In genomic region chr5:2017540-2018389, GRCh38 we compare ENCODE assay signal across 10 cellular contexts.
DNase-seq lines count a peak whose midpoint lies in the region; ATAC-seq and TF ChIP-seq lines count a peak whose summit lies in the region.
"Had no signal": no experiment of that assay in that cellular context is flagged by ENCODE, and none has a peak within 500 bp of the region (broad histone marks: within the 10 kb centered on the region; RNA-seq: fewer than 3 reads in every experiment).

No MANE protein-coding gene starts in this region.

- H3K36me3 Mint-ChIP-seq in stimulated activated memory B cell treated with anti-CD40 and anti-IgM and Interleukin-4, amounts not matched to agents 10 μg/mL and 1 μg/mL and 100 μg/mL, for 72 hours = no peaks in the 10 kb centered on the region
- H3K36me3 Mint-ChIP-seq: CD8-positive, alpha-beta memory T cell; T-cell had no signal

- H4K91ac ChIP-seq in trophoblast cell (ENCODE audit: low read depth, low read length) = no peak overlapping the region

- H3K9me3 Mint-ChIP-seq in stimulated activated memory B cell treated with anti-CD40 and anti-IgM and Interleukin-4, amounts not matched to agents 10 μg/mL and 1 μg/mL and 100 μg/mL, for 72 hours = no peaks in the 10 kb centered on the region
- H3K9me3 Mint-ChIP-seq: CD8-positive, alpha-beta memory T cell; T-cell had no signal

- H2BK5ac ChIP-seq in trophoblast cell (ENCODE audit: low read depth, low read length, poor library complexity) = no peak overlapping the region

- no peaks in the 10 kb centered on the region for H3K36me3 ChIP-seq in adrenal gland (replicated peaks in 1 of 2)
- H3K36me3 ChIP-seq in trophoblast cell (ENCODE audit: control insufficient read depth in 1 of 2, insufficient read depth in 2 of 2, low read length in 2 of 2) = no peaks in the 10 kb centered on the region

- H4K12ac ChIP-seq in trophoblast cell (ENCODE audit: low read depth, low read length) = no peak overlapping the region

- H3K4me2 ChIP-seq in trophoblast cell (ENCODE audit: low read length) = no peak overlapping the region

- H2BK12ac ChIP-seq in trophoblast cell (ENCODE audit: low read length) = no peak overlapping the region

- no peak for ATAC-seq in GM21526 (IDR thresholded peaks at IDR 0.05; ENCODE audit: low FRiP score, unreplicated experiment)
- no peak for ATAC-seq in stimulated activated memory B cell treated with anti-CD40 and anti-IgM and Interleukin-4, amounts not matched to agents 10 μg/mL and 1 μg/mL and 100 μg/mL, for 72 hours
- ATAC-seq: T-cell had no signal

- no peak overlapping the region for H2BK120ac ChIP-seq in trophoblast cell (ENCODE audit: insufficient read depth, low read length, poor library complexity)

- TF ChIP-seq CTCF in adrenal gland (IDR thresholded peaks at IDR 0.05) = peak in 4 of 6 experiments; percentile 20 to 35 (median 26)

- H3K23ac ChIP-seq in trophoblast cell (ENCODE audit: low read length) = no peak overlapping the region

- no peak overlapping the region for H2AK5ac ChIP-seq in trophoblast cell (ENCODE audit: low read length)

- no peaks in the 10 kb centered on the region for H3K4me1 ChIP-seq in adrenal gland (replicated peaks in 1 of 2)
- H3K4me1 ChIP-seq in trophoblast cell (ENCODE audit: control insufficient read depth in 1 of 2, insufficient read depth in 2 of 2, low read length in 2 of 2) = no peaks in the 10 kb centered on the region

- H3K9me3 ChIP-seq in adrenal gland (replicated peaks in 1 of 3) (no peaks in the 10 kb centered on the region), trophoblast cell (ENCODE audit: insufficient read depth, low read depth, low read length) (peaks cover 2% of the 10 kb centered on the region)

- H3K4me1 Mint-ChIP-seq in stimulated activated memory B cell treated with anti-CD40 and anti-IgM and Interleukin-4, amounts not matched to agents 10 μg/mL and 1 μg/mL and 100 μg/mL, for 72 hours = no peaks in the 10 kb centered on the region
- H3K4me1 Mint-ChIP-seq: CD8-positive, alpha-beta memory T cell; T-cell had no signal

- H3K27me3 ChIP-seq in adrenal gland (no peaks in the 10 kb centered on the region), trophoblast cell (ENCODE audit: insufficient read depth, low read length) (no peaks in the 10 kb centered on the region)

- no peaks in the 10 kb centered on the region for H3K79me2 ChIP-seq in trophoblast cell (ENCODE audit: control insufficient read depth, insufficient read depth, low read length, poor library complexity)

- intact Hi-C loops in adrenal gland (cut with DNase I) = no loop called here

- no peak overlapping the region for H3K27ac Mint-ChIP-seq in stimulated activated memory B cell treated with anti-CD40 and anti-IgM and Interleukin-4, amounts not matched to agents 10 μg/mL and 1 μg/mL and 100 μg/mL, for 72 hours
- H3K27ac Mint-ChIP-seq: CD8-positive, alpha-beta memory T cell; T-cell had no signal

- no peak overlapping the region for H3K14ac ChIP-seq in trophoblast cell (ENCODE audit: low read length)

- H3K4ac ChIP-seq in trophoblast cell (ENCODE audit: low read depth, low read length) = no peak overlapping the region

- H3K4me3 ChIP-seq in adrenal gland (no peak overlapping the region), trophoblast cell (ENCODE audit: low read depth, low read length) (no peak overlapping the region)

- no peak overlapping the region for H4K8ac ChIP-seq in trophoblast cell (ENCODE audit: low read depth, low read length)

- H3K4me3 Mint-ChIP-seq in stimulated activated memory B cell treated with anti-CD40 and anti-IgM and Interleukin-4, amounts not matched to agents 10 μg/mL and 1 μg/mL and 100 μg/mL, for 72 hours = no peak overlapping the region
- H3K4me3 Mint-ChIP-seq: CD8-positive, alpha-beta memory T cell; T-cell had no signal

- DNase-seq in NCI-H82 (lab: John Stamatoyannopoulos, UW) (peak; percentile 7), NCI-H82 treated with DMSO at 0.1 percent for 48 hours (lab: John Stamatoyannopoulos, UW; ENCODE audit: unreplicated experiment) (no peak), KBM-7 (peak; percentile 64), adrenal gland (peak in 1 of 7 donors; percentile 30), trophoblast cell (peak; percentile 27 to 56), NCI-H1092 treated with DMSO at 0.1 percent for 48 hours (lab: John Stamatoyannopoulos, UW) (no peak)

- no peak overlapping the region for H3K18ac ChIP-seq in trophoblast cell (ENCODE audit: low read length)

- in situ Hi-C loops in KBM-7 (cut with MboI; ENCODE audit: low pct_unique_long_range_greater_than_20kb, low sequenced_read_pairs) = no loop called here

- no peaks in the 10 kb centered on the region for H3K79me1 ChIP-seq in trophoblast cell (ENCODE audit: low read length)

- no peak overlapping the region for H2AFZ ChIP-seq in trophoblast cell (ENCODE audit: insufficient read depth, low read length, poor library complexity)

- WGBS in adrenal gland, 4 donors = 73 to 74% (median 74%) methylated on average over 20 of the region's 20 CpGs
- no CpG with 5 or more reads among the region's 20 CpGs for WGBS in trophoblast cell (ENCODE audit: extremely low coverage, insufficient coverage, insufficient read length)

- H3K27me3 Mint-ChIP-seq in stimulated activated memory B cell treated with anti-CD40 and anti-IgM and Interleukin-4, amounts not matched to agents 10 μg/mL and 1 μg/mL and 100 μg/mL, for 72 hours = peaks cover 19% of the 10 kb centered on the region

- H3K9ac ChIP-seq in trophoblast cell (ENCODE audit: low read length) = no peak overlapping the region

- H3K27ac ChIP-seq in adrenal gland (no peak overlapping the region), trophoblast cell (ENCODE audit: low read depth, low read length) (no peak overlapping the region)

- no peak for TF ChIP-seq POLR2A in adrenal gland (IDR thresholded peaks at IDR 0.05)

Comparison
In these comparisons a context has a peak if more than half of its experiments do, and no peak if none do; other contexts are left out.
1. DNase-seq: peak in NCI-H82 (single experiment), KBM-7 (single experiment) and trophoblast cell (2 of 2); none in NCI-H82 treated with DMSO at 0.1 percent for 48 hours (single experiment) and NCI-H1092 treated with DMSO at 0.1 percent for 48 hours (single experiment).